In genomic region chr4:165006457-165006856, GRCh38 we compare ENCODE assay signal across 20 cellular contexts.
DNase-seq lines count a peak whose midpoint lies in the region; ATAC-seq lines count a peak whose summit lies in the region.
"Had no signal": no experiment of that assay in that cellular context is flagged by ENCODE, and none has a peak within 500 bp of the region (broad histone marks: within the 10 kb centered on the region; RNA-seq: fewer than 3 reads in every experiment).

No MANE protein-coding gene starts in this region.

- no peak for ATAC-seq in GM21381 (IDR thresholded peaks at IDR 0.05; ENCODE audit: unreplicated experiment)

- H3K4me3 Mint-ChIP-seq in T-helper 1 cell treated with Interleukin-12 subunit alpha and Interleukin-12 subunit beta and Interleukin-4 antibody, amounts not matched to agents 30 μg/mL and 1 μg/mL, for 36 hours, result no peak overlapping the region
- H3K4me3 Mint-ChIP-seq: CD8-positive, alpha-beta memory T cell had no signal

- DNase-seq in T-helper 1 cell, result no peak
- peak; percentile 44 for DNase-seq in NCI-H2171 (lab: John Stamatoyannopoulos, UW)
- DNase-seq in left kidney (ENCODE audit: low read depth, low spot score), result peak; percentile 95
- DNase-seq in nucleus accumbens (lab: John Stamatoyannopoulos, UW), result no peak
- no peak for DNase-seq in UCSD-AML1 (lab: John Stamatoyannopoulos, UW; ENCODE audit: unreplicated experiment)
- DNase-seq: Calu3; CD8-positive, alpha-beta memory T cell; DMS53; GDM1; KBM-7; NCI-H1092; NCI-H146; NCI-H2081; NCI-H526 treated with DMSO at 0.1 percent for 48 hours; PC-9; RPMI8226; SHP77; T-helper 2 cell had no signal

- no peaks in the 10 kb centered on the region for H3K9me3 Mint-ChIP-seq in T-helper 1 cell treated with Interleukin-12 subunit alpha and Interleukin-12 subunit beta and Interleukin-4 antibody, amounts not matched to agents 30 μg/mL and 1 μg/mL, for 36 hours
- H3K9me3 Mint-ChIP-seq: CD8-positive, alpha-beta memory T cell had no signal

- H3K27me3 Mint-ChIP-seq in T-helper 1 cell treated with Interleukin-12 subunit alpha and Interleukin-12 subunit beta and Interleukin-4 antibody, amounts not matched to agents 30 μg/mL and 1 μg/mL, for 36 hours (ENCODE audit: low read depth), result peaks cover 53% of the 10 kb centered on the region

- peak overlapping the region; percentile 8 for H3K27ac Mint-ChIP-seq in T-helper 1 cell treated with Interleukin-12 subunit alpha and Interleukin-12 subunit beta and Interleukin-4 antibody, amounts not matched to agents 30 μg/mL and 1 μg/mL, for 36 hours
- H3K27ac Mint-ChIP-seq: CD8-positive, alpha-beta memory T cell had no signal

- peaks cover 14% of the 10 kb centered on the region for H3K4me1 Mint-ChIP-seq in T-helper 1 cell treated with Interleukin-12 subunit alpha and Interleukin-12 subunit beta and Interleukin-4 antibody, amounts not matched to agents 30 μg/mL and 1 μg/mL, for 36 hours (ENCODE audit: low read depth)

- H3K36me3 Mint-ChIP-seq in T-helper 1 cell treated with Interleukin-12 subunit alpha and Interleukin-12 subunit beta and Interleukin-4 antibody, amounts not matched to agents 30 μg/mL and 1 μg/mL, for 36 hours (ENCODE audit: low read depth), result no peaks in the 10 kb centered on the region
- H3K36me3 Mint-ChIP-seq: CD8-positive, alpha-beta memory T cell had no signal

Comparison
In these comparisons a context has a peak if more than half of its experiments do, and no peak if none do; other contexts are left out.
1. DNase-seq: peak in NCI-H2171 (single experiment) and left kidney (single experiment); none in T-helper 1 cell (0 of 5), nucleus accumbens (0 of 56) and UCSD-AML1 (single experiment).